In the genomic region with DNA sequence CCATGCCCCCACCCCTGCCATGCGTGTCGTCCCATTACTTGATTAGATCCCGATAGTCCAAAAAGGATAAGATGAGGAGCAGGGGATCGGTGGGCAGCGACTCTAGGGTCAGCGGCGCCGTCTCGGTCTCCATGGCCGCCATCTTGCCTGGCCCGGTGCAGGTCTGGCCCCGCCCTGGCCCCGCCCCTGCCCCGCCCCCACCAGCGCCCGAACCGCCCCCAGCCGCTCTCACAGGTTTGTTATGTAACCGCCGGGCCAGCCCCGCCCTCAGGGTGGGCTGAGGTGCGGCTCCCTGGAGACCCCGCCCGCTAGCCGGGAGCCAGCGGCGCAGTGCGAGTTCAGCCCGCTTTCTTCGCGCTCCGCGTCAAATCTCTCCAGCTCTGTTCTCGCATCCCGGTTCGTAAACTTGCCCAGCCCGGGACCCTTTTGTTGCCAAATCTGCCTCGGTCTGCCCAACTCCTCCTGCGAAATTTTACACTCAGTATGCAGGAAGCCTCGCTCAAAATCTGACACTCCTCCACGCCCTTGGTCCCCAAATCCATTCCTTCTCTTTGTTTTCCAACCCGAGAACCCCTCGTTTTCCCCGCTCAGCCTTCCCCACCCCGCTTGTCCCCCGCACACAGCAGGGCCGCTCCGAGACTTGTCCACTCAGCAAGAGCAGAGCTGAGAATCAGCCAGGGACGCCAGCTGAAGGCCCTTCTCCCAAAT, we compare ENCODE assay signal across 8 cellular contexts. TPM values are rescaled to one million over a fixed set of nuclear protein-coding genes. Genes with fewer than 3 reads are reported as not detected.
DNase-seq lines count a peak whose midpoint lies in the region; FAIRE-seq and TF ChIP-seq lines count a peak whose summit lies in the region.

A gene with protein sequence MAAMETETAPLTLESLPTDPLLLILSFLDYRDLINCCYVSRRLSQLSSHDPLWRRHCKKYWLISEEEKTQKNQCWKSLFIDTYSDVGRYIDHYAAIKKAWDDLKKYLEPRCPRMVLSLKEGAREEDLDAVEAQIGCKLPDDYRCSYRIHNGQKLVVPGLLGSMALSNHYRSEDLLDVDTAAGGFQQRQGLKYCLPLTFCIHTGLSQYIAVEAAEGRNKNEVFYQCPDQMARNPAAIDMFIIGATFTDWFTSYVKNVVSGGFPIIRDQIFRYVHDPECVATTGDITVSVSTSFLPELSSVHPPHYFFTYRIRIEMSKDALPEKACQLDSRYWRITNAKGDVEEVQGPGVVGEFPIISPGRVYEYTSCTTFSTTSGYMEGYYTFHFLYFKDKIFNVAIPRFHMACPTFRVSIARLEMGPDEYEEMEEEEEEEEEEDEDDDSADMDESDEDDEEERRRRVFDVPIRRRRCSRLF (minus strand): TSS at position 165 of the 708 bp plus-strand sequence. CDS start 23 bp downstream, at position 142.

- CTCF ChIA-PET in HEK293T (lab: Yijun Ruan, JAX): no interaction called here

- no peaks in the 10 kb centered on the region for H3K9me3 ChIP-seq in neuron (ENCODE audit: low read length)
- H3K9me3 ChIP-seq in subcutaneous abdominal adipose tissue (ENCODE audit: control insufficient read depth in 5 of 5, low read length in 5 of 5): no peaks in the 10 kb centered on the region

- H3K36me3 ChIP-seq in neuron (ENCODE audit: insufficient read depth, low read length) (peaks cover under 1% of the 10 kb centered on the region), subcutaneous abdominal adipose tissue (ENCODE audit: control insufficient read depth in 5 of 5, insufficient read depth in 5 of 5, low read length in 5 of 5) (peaks cover 6 to 8% (median 7%) of the 10 kb centered on the region in 5 donors)

- H3K4me3 ChIP-seq in neuron (ENCODE audit: low read length): peak within 1 kb of the TSS; percentile 92
- H3K4me3 ChIP-seq in subcutaneous abdominal adipose tissue (ENCODE audit: low read depth in 1 of 5, low read length in 5 of 5): peak within 1 kb of the TSS; percentile 81 to 97 (median 94)

- peak within 1 kb of the TSS; percentile 52 to 87 (median 80) for H3K9ac ChIP-seq in subcutaneous abdominal adipose tissue (ENCODE audit: low read length in 5 of 5)

- H3K27me3 ChIP-seq in neuron (ENCODE audit: insufficient read depth, low read length): peaks cover 29% of the 10 kb centered on the region
- peaks cover 0 to 12% (median 6%) of the 10 kb centered on the region in 5 donors for H3K27me3 ChIP-seq in subcutaneous abdominal adipose tissue (ENCODE audit: control insufficient read depth in 5 of 5, insufficient read depth in 4 of 5, low read length in 5 of 5)

- in situ Hi-C loops in G401 (cut with HindIII; ENCODE audit: low sequenced_read_pairs): no loop called here

- H2AFZ ChIP-seq in neuron (ENCODE audit: low read depth, low read length): peak within 1 kb of the TSS; percentile 98

- no peak for FAIRE-seq in frontal cortex (lab: Jason Lieb, UNC)

- peak; percentile 91 for DNase-seq in G401 (ENCODE audit: low spot score)
- DNase-seq in HEK293T (ENCODE audit: extremely low spot score): peak; percentile 97
- peak; percentile 59 for DNase-seq in MV-4-11 (lab: John Stamatoyannopoulos, UW)
- DNase-seq in SK-N-DZ (ENCODE audit: low spot score): peak; percentile 87
- peak; percentile 81 for DNase-seq in activated naive CD4-positive, alpha-beta T cell treated with Interleukin-2 at 50 U/mL for 16 hours
- DNase-seq in frontal cortex (ENCODE audit: low spot score in 2 of 2): peak; percentile 94 to 95

- H3K4me1 ChIP-seq in neuron (ENCODE audit: insufficient read depth, low read length) (peaks cover 33% of the 10 kb centered on the region), subcutaneous abdominal adipose tissue (ENCODE audit: control insufficient read depth in 5 of 5, insufficient read depth in 5 of 5, low read length in 5 of 5) (peaks cover 0 to 34% (median 29%) of the 10 kb centered on the region in 5 donors)

- H3K27ac ChIP-seq in subcutaneous abdominal adipose tissue (ENCODE audit: low read depth, low read length): peak within 1 kb of the TSS; percentile 74

- POLR2A ChIA-PET in HEK293T (lab: Yijun Ruan, JAX): interaction anchor here (1.1 to 1.9 kb wide), 2 partner anchors 28 to 38 kb away, joined by 8 to 9 read pairs; a partner anchor contains a TSS

TF ChIP-seq in HEK293T, 16 proteins besides CTCF, POLR2A, EP300 and RAD21:
- TF ChIP-seq LEF1 (IDR thresholded peaks at IDR 0.05; ENCODE audit: borderline replicate concordance) (no peak), ZNF384 (IDR thresholded peaks at IDR 0.05) (no peak), FOXM1 (IDR thresholded peaks at IDR 0.05; ENCODE audit: borderline replicate concordance) (no peak), L3MBTL2 (conservative IDR thresholded peaks at IDR 0.05) (no peak), CTBP1 (IDR thresholded peaks at IDR 0.05; ENCODE audit: borderline replicate concordance) (no peak), ELF4 (IDR thresholded peaks at IDR 0.05) (no peak), BHLHE40 (IDR thresholded peaks at IDR 0.05; ENCODE audit: borderline replicate concordance) (no peak)
- TF ChIP-seq, protein P1, sequence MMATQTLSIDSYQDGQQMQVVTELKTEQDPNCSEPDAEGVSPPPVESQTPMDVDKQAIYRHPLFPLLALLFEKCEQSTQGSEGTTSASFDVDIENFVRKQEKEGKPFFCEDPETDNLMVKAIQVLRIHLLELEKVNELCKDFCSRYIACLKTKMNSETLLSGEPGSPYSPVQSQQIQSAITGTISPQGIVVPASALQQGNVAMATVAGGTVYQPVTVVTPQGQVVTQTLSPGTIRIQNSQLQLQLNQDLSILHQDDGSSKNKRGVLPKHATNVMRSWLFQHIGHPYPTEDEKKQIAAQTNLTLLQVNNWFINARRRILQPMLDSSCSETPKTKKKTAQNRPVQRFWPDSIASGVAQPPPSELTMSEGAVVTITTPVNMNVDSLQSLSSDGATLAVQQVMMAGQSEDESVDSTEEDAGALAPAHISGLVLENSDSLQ (IDR thresholded peaks at IDR 0.05): no peak

RNA-seq across cellular contexts. Expression of the gene that starts here (rescaled TPM):
- 16.7 and 25.5 TPM in 2 replicates for total RNA-seq in G401 (2014; rRNA removed; shearing (Covaris generic))
- 41.3 and 45.7 TPM in 2 replicates for polyA plus RNA-seq in SK-N-DZ (2014; cell fraction: cytosol; rRNA removed)
- 28.2 and 42.0 TPM in 2 replicates for polyA plus RNA-seq in SK-N-DZ (2014; cell fraction: nucleus; rRNA removed)
- 90.9 TPM for total RNA-seq in frontal cortex

Comparison
In these comparisons a context has a peak if more than half of its experiments do, and no peak if none do; other contexts are left out.
1. Peak in every context shown above with its lines: DNase-seq, H3K4me3 ChIP-seq and H3K27ac ChIP-seq.